In the genomic region with DNA sequence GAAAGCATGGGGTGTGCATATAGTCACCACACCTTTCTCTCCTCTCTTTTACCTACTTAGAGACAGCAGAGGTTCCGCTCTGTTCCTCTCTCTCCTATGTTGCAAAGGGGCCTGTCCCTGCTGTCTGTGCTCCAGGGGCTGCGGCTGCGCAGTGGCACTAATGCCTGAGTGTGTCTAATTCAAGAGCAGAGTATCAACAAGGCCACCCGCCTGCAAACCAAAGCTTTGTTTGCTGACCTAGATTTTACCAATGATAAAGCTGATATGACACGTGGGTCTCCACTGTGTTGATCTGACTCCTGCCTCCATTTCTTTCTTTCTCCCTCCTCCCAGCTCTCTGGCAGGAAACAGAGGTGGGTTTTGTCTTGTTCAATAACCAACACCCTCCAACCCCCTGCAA, we compare ENCODE assay signal across 10 cellular contexts.
DNase-seq lines count a peak whose midpoint lies in the region; ATAC-seq lines count a peak whose summit lies in the region.
"Had no signal": no experiment of that assay in that cellular context is flagged by ENCODE, and none has a peak within 500 bp of the region (broad histone marks: within the 10 kb centered on the region; RNA-seq: fewer than 3 reads in every experiment).

No MANE protein-coding gene starts in this region.

- H3K36me3 Mint-ChIP-seq in activated CD4-positive, alpha-beta memory T cell treated with anti-CD3 and anti-CD28 coated beads for 36 hours, result peaks cover 37% of the 10 kb centered on the region

- no peaks in the 10 kb centered on the region for H3K27me3 Mint-ChIP-seq in activated CD4-positive, alpha-beta memory T cell treated with anti-CD3 and anti-CD28 coated beads for 36 hours
- H3K27me3 Mint-ChIP-seq in stimulated activated naive CD8-positive, alpha-beta T cell treated with anti-CD3 and anti-CD28 coated beads, Interleukin-15, amount 100 ng/mL, for 72 hours, result no peaks in the 10 kb centered on the region

- peak overlapping the region; percentile 42 for H3K4me3 Mint-ChIP-seq in activated CD4-positive, alpha-beta memory T cell treated with anti-CD3 and anti-CD28 coated beads for 36 hours
- peak overlapping the region; percentile 6 to 23 for H3K4me3 Mint-ChIP-seq in stimulated activated naive CD8-positive, alpha-beta T cell treated with anti-CD3 and anti-CD28 coated beads, Interleukin-15, amount 100 ng/mL, for 72 hours

- H3K9me3 Mint-ChIP-seq in activated CD4-positive, alpha-beta memory T cell treated with anti-CD3 and anti-CD28 coated beads for 36 hours, result peaks cover 8% of the 10 kb centered on the region
- H3K9me3 Mint-ChIP-seq in stimulated activated naive CD8-positive, alpha-beta T cell treated with anti-CD3 and anti-CD28 coated beads, Interleukin-15, amount 100 ng/mL, for 72 hours, result peaks cover 10 to 17% of the 10 kb centered on the region in 2 donors

- peak; percentile 2 for DNase-seq in SHP77 treated with DMSO at 0.1 percent for 48 hours (lab: John Stamatoyannopoulos, UW)
- no peak for DNase-seq in SHP77 (lab: John Stamatoyannopoulos, UW)
- peak; percentile 80 for DNase-seq in activated CD4-positive, alpha-beta memory T cell treated with anti-CD3 and anti-CD28 coated beads for 36 hours
- peak; percentile 16 for DNase-seq in left kidney (ENCODE audit: low read depth, low spot score)
- peak in 1 of 2 donors; percentile 17 for DNase-seq in stimulated activated naive CD8-positive, alpha-beta T cell treated with anti-CD3 and anti-CD28 coated beads, Interleukin-15, amount 100 ng/mL, for 72 hours
- DNase-seq in NCI-H82 (lab: John Stamatoyannopoulos, UW), result no peak
- DNase-seq: foreskin melanocyte, NCI-H345 had no signal

- H3K27ac Mint-ChIP-seq in activated CD4-positive, alpha-beta memory T cell treated with anti-CD3 and anti-CD28 coated beads for 36 hours, result peak overlapping the region; percentile 74
- peak overlapping the region in 1 of 2 donors; percentile 79 for H3K27ac Mint-ChIP-seq in stimulated activated naive CD8-positive, alpha-beta T cell treated with anti-CD3 and anti-CD28 coated beads, Interleukin-15, amount 100 ng/mL, for 72 hours

- H3K4me1 Mint-ChIP-seq in activated CD4-positive, alpha-beta memory T cell treated with anti-CD3 and anti-CD28 coated beads for 36 hours (ENCODE audit: low read depth), result peaks cover 43% of the 10 kb centered on the region
- H3K4me1 Mint-ChIP-seq in stimulated activated naive CD8-positive, alpha-beta T cell treated with anti-CD3 and anti-CD28 coated beads, Interleukin-15, amount 100 ng/mL, for 72 hours, result peaks cover 31% of the 10 kb centered on the region

- ATAC-seq in stimulated activated naive CD8-positive, alpha-beta T cell treated with anti-CD3 and anti-CD28 coated beads, Interleukin-15, amount 100 ng/mL, for 72 hours, result peak; percentile 82
- ATAC-seq in HG03354 (IDR thresholded peaks at IDR 0.05; ENCODE audit: poor library complexity, severe bottlenecking, unreplicated experiment), result no peak
- ATAC-seq in HG02884 (IDR thresholded peaks at IDR 0.05; ENCODE audit: unreplicated experiment), result no peak

- POLR2A ChIA-PET in activated CD4-positive, alpha-beta memory T cell treated with anti-CD3 and anti-CD28 coated beads for 36 hours (lab: Charles Lee), result interaction anchor here (0.6 kb wide), 1 partner anchor 12 kb away, joined by 3 read pairs; no protein-coding TSS in a partner anchor

- intact Hi-C loops in activated CD4-positive, alpha-beta memory T cell treated with anti-CD3 and anti-CD28 coated beads for 36 hours (cut with micrococcal nuclease), result loop anchor here (2.0 kb wide), 2 partner anchors 25 to 31 kb away; no protein-coding TSS in a partner anchor

- CTCF ChIA-PET in activated CD4-positive, alpha-beta memory T cell treated with anti-CD3 and anti-CD28 coated beads for 36 hours (lab: Charles Lee), result no interaction called here

Comparison
In these comparisons a context has a peak if more than half of its experiments do, and no peak if none do; other contexts are left out.
1. DNase-seq: peak in SHP77 treated with DMSO at 0.1 percent for 48 hours (single experiment), activated CD4-positive, alpha-beta memory T cell treated with anti-CD3 and anti-CD28 coated beads for 36 hours (single experiment) and left kidney (single experiment); none in SHP77 (0 of 2) and NCI-H82 (single experiment).